ENCODE assay signal across 28 cellular contexts in the genomic region with DNA sequence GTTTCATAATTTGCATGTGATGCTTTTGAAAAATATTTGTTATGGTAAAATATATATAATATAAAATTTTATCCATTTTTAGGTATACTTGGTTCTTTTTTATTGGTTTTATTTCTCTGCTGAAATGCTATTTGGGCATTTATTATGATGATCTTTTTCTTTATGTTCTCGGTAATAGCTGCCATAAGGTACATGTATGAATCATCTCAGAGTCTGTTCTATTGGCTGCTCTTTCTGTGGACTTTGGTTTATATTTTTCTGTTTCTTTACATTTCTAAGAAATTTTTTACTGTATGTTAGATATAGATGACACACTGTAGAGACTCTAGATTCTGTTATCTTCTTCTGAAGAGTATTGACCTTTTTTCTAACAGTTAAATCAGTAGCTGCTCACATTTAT.
"Had no signal": no experiment of that assay in that cellular context is flagged by ENCODE, and none has a peak within 500 bp of the region (broad histone marks: within the 10 kb centered on the region; RNA-seq: fewer than 3 reads in every experiment).

No MANE protein-coding gene starts in this region.

- H3K27ac ChIP-seq: stomach, suprapubic skin, testis, thoracic aorta, thyroid gland, tibial artery, tibial nerve, transverse colon, upper lobe of left lung, upper lobe of right lung, uterus, vagina had no signal

- H3K9me3 ChIP-seq: testis, thoracic aorta, thyroid gland, upper lobe of right lung had no signal

- H3K4me3 Mint-ChIP-seq: stimulated activated effector memory CD8-positive, alpha-beta T cell treated with anti-CD3 and anti-CD28 coated beads, Interleukin-12 subunit alpha, Interleukin-12 subunit beta, amount 100 ng/mL, for 72 hours; stimulated activated memory B cell treated with anti-CD40 and anti-IgM and Interleukin-4, amounts not matched to agents 10 μg/mL and 1 μg/mL and 100 μg/mL, for 72 hours; stimulated activated naive B cell treated with anti-CD40 and anti-IgM and Interleukin-4, amounts not matched to agents 10 μg/mL and 1 μg/mL and 100 μg/mL, for 72 hours; stimulated activated naive CD8-positive, alpha-beta T cell treated with anti-CD3 and anti-CD28 coated beads, Interleukin-15, amount 100 ng/mL, for 72 hours; stimulated activated naive CD8-positive, alpha-beta T cell treated with anti-CD3 and anti-CD28 coated beads, Interleukin-15, Interleukin-2, amounts not matched to agents 100 ng/mL and 50 ng/mL, for 24 hours; type B pancreatic cell had no signal

- DNase-seq: stimulated activated CD4-positive, alpha-beta T cell treated with anti-CD3 and anti-CD28 coated beads, Interleukin-2, amount 100 ng/mL, for 48 hours; stimulated activated CD4-positive, alpha-beta T cell treated with anti-CD3 and anti-CD28 coated beads, Interleukin-4, amount 100 ng/mL, for 1 hour; stimulated activated CD4-positive, alpha-beta T cell treated with anti-CD3 and anti-CD28 coated beads, Interleukin-4, amount 100 ng/mL, for 24 hours; stimulated activated CD4-positive, alpha-beta T cell treated with anti-CD3 and anti-CD28 coated beads, Interleukin-4, amount 100 ng/mL, for 4 hours; stimulated activated CD8-positive, alpha-beta memory T cell treated with anti-CD3 and anti-CD28 coated beads, Interleukin-4, amount 100 ng/mL, for 48 hours; stimulated activated naive B cell treated with anti-CD40 and anti-IgM and Interleukin-4, amounts not matched to agents 10 μg/mL and 1 μg/mL and 100 μg/mL, for 72 hours; stimulated activated naive CD4-positive, alpha-beta T cell; stimulated activated naive CD4-positive, alpha-beta T cell treated with Interleukin-2 at 50 U/mL for 16 hours; stimulated activated naive CD8-positive, alpha-beta T cell treated with anti-CD3 and anti-CD28 coated beads, Interleukin-15, amount 100 ng/mL, for 72 hours; stimulated activated naive CD8-positive, alpha-beta T cell treated with anti-CD3 and anti-CD28 coated beads, Interleukin-15, Interleukin-2, amounts not matched to agents 100 U/mL and 50 U/mL, for 24 hours; stomach; substantia nigra; testis; thyroid gland; tibial artery; transverse colon; trophoblast cell; upper lobe of left lung; upper lobe of right lung; uterus had no signal

- H3K27me3 Mint-ChIP-seq: stimulated activated memory B cell treated with anti-CD40 and anti-IgM and Interleukin-4, amounts not matched to agents 10 μg/mL and 1 μg/mL and 100 μg/mL, for 72 hours; stimulated activated naive B cell treated with anti-CD40 and anti-IgM and Interleukin-4, amounts not matched to agents 10 μg/mL and 1 μg/mL and 100 μg/mL, for 72 hours; stimulated activated naive CD8-positive, alpha-beta T cell treated with anti-CD3 and anti-CD28 coated beads, Interleukin-15, amount 100 ng/mL, for 72 hours; stimulated activated naive CD8-positive, alpha-beta T cell treated with anti-CD3 and anti-CD28 coated beads, Interleukin-15, Interleukin-2, amounts not matched to agents 100 ng/mL and 50 ng/mL, for 24 hours; type B pancreatic cell had no signal

- H3K4me1 ChIP-seq: suprapubic skin, testis, thyroid gland, tibial nerve, transverse colon, upper lobe of left lung, upper lobe of right lung, uterus, vagina had no signal

- ATAC-seq: stimulated activated effector memory CD8-positive, alpha-beta T cell treated with anti-CD3 and anti-CD28 coated beads, Interleukin-12 subunit alpha, Interleukin-12 subunit beta, amount 100 ng/mL, for 72 hours; stimulated activated memory B cell treated with anti-CD40 and anti-IgM and Interleukin-4, amounts not matched to agents 10 μg/mL and 1 μg/mL and 100 μg/mL, for 72 hours; stimulated activated naive B cell treated with anti-CD40 and anti-IgM and Interleukin-4, amounts not matched to agents 10 μg/mL and 1 μg/mL and 100 μg/mL, for 72 hours; stimulated activated naive CD8-positive, alpha-beta T cell treated with anti-CD3 and anti-CD28 coated beads, Interleukin-15, amount 100 ng/mL, for 72 hours; stimulated activated naive CD8-positive, alpha-beta T cell treated with anti-CD3 and anti-CD28 coated beads, Interleukin-15, Interleukin-2, amounts not matched to agents 100 U/mL and 50 U/mL, for 24 hours; upper lobe of right lung had no signal

- H3K4me1 Mint-ChIP-seq: stimulated activated effector memory CD8-positive, alpha-beta T cell treated with anti-CD3 and anti-CD28 coated beads, Interleukin-12 subunit alpha, Interleukin-12 subunit beta, amount 100 ng/mL, for 72 hours; stimulated activated memory B cell treated with anti-CD40 and anti-IgM and Interleukin-4, amounts not matched to agents 10 μg/mL and 1 μg/mL and 100 μg/mL, for 72 hours; stimulated activated naive B cell treated with anti-CD40 and anti-IgM and Interleukin-4, amounts not matched to agents 10 μg/mL and 1 μg/mL and 100 μg/mL, for 72 hours; stimulated activated naive CD8-positive, alpha-beta T cell treated with anti-CD3 and anti-CD28 coated beads, Interleukin-15, amount 100 ng/mL, for 72 hours had no signal

- H3K27ac Mint-ChIP-seq: stimulated activated effector memory CD8-positive, alpha-beta T cell treated with anti-CD3 and anti-CD28 coated beads, Interleukin-12 subunit alpha, Interleukin-12 subunit beta, amount 100 ng/mL, for 72 hours; stimulated activated memory B cell treated with anti-CD40 and anti-IgM and Interleukin-4, amounts not matched to agents 10 μg/mL and 1 μg/mL and 100 μg/mL, for 72 hours; stimulated activated naive B cell treated with anti-CD40 and anti-IgM and Interleukin-4, amounts not matched to agents 10 μg/mL and 1 μg/mL and 100 μg/mL, for 72 hours; stimulated activated naive CD8-positive, alpha-beta T cell treated with anti-CD3 and anti-CD28 coated beads, Interleukin-15, amount 100 ng/mL, for 72 hours; stimulated activated naive CD8-positive, alpha-beta T cell treated with anti-CD3 and anti-CD28 coated beads, Interleukin-15, Interleukin-2, amounts not matched to agents 100 ng/mL and 50 ng/mL, for 24 hours; type B pancreatic cell had no signal

- H3K4me3 ChIP-seq: stomach, suprapubic skin, testis, thoracic aorta, thyroid gland, tibial artery, tibial nerve, transverse colon, upper lobe of left lung, upper lobe of right lung, uterus, vagina had no signal

- H3K36me3 ChIP-seq: thoracic aorta, thyroid gland, uterus had no signal

- H3K27me3 ChIP-seq: stomach, suprapubic skin, testis, thyroid gland, tibial artery, tibial nerve, transverse colon, upper lobe of left lung, upper lobe of right lung, uterus, vagina had no signal
